15 cellular contexts compared by ENCODE assay signal in genomic region chr1:206476591-206476990, GRCh38. TPM values are rescaled to one million over a fixed set of nuclear protein-coding genes. Genes with fewer than 3 reads are reported as not detected.
DNase-seq lines count a peak whose midpoint lies in the region; ATAC-seq and TF ChIP-seq lines count a peak whose summit lies in the region.
"Had no signal": no experiment of that assay in that cellular context is flagged by ENCODE, and none has a peak within 500 bp of the region (broad histone marks: within the 10 kb centered on the region; RNA-seq: fewer than 3 reads in every experiment).

No MANE protein-coding gene starts in this region.

- intact Hi-C loops in activated CD8-positive, alpha-beta T cell treated with anti-CD3 and anti-CD28 coated beads for 36 hours (cut with micrococcal nuclease), result no loop called here
- intact Hi-C loops in activated T-helper 1 cell treated with anti-CD3 and anti-CD28 coated beads, Interleukin-12 subunit alpha, Interleukin-12 subunit beta, Interleukin-2, Interleukin-4 antibody, amounts not matched to agents 30 ng/mL and 10 ng/mL and 1 ng/mL, durations not matched to agents 14 hours and 24 hours and 36 hours (cut with micrococcal nuclease), result loop anchor here (10.0 kb wide), 1 partner anchor 448 kb away; the partner anchor contains the start of gene FCMR
- intact Hi-C loops in aorta (cut with DNase I), result loop anchor here (5.0 kb wide), 1 partner anchor 436 kb away; no protein-coding TSS in a partner anchor

- POLR2A ChIA-PET in activated CD8-positive, alpha-beta T cell treated with anti-CD3 and anti-CD28 coated beads for 36 hours (lab: Charles Lee), result no interaction called here
- POLR2A ChIA-PET in activated CD8-positive, alpha-beta T cell treated with anti-CD3 and anti-CD28 coated beads, Interleukin-2, amount 10 ng/mL, durations not matched to agents 7 days and 5 days (lab: Charles Lee), result no interaction called here

- H3K4me3 Mint-ChIP-seq in activated CD8-positive, alpha-beta T cell treated with anti-CD3 and anti-CD28 coated beads for 36 hours, result no peak overlapping the region
- H3K4me3 Mint-ChIP-seq in activated CD8-positive, alpha-beta T cell treated with anti-CD3 and anti-CD28 coated beads, Interleukin-2, amount 10 ng/mL, durations not matched to agents 7 days and 5 days, result no peak overlapping the region
- no peak overlapping the region for H3K4me3 Mint-ChIP-seq in activated T-helper 1 cell treated with anti-CD3 and anti-CD28 coated beads, Interleukin-12 subunit alpha, Interleukin-12 subunit beta, Interleukin-2, Interleukin-4 antibody, amounts not matched to agents 30 ng/mL and 10 ng/mL and 1 ng/mL, durations not matched to agents 14 hours and 24 hours and 36 hours
- H3K4me3 Mint-ChIP-seq in endothelial cell (ENCODE audit: unreplicated experiment), result peak overlapping the region; percentile 56

- no peak for TF ChIP-seq CTCF in activated CD8-positive, alpha-beta T cell treated with anti-CD3 and anti-CD28 coated beads for 36 hours (IDR thresholded peaks at IDR 0.05)
- no peak for TF ChIP-seq CTCF in endothelial cell (IDR thresholded peaks at IDR 0.05; ENCODE audit: unreplicated experiment)

- no peaks in the 10 kb centered on the region for H3K4me1 ChIP-seq in aorta (ENCODE audit: control insufficient read depth in 1 of 2, insufficient read depth in 2 of 2, low read length in 2 of 2)

- WGBS in aorta, 2 donors, result 94 to 95% methylated on average over 14 of the region's 14 CpGs

- no peak for DNase-seq in activated CD8-positive, alpha-beta T cell treated with anti-CD3 and anti-CD28 coated beads for 36 hours
- no peak for DNase-seq in activated CD8-positive, alpha-beta T cell treated with anti-CD3 and anti-CD28 coated beads, Interleukin-2, amount 10 ng/mL, durations not matched to agents 7 days and 5 days
- DNase-seq in activated T-helper 1 cell treated with anti-CD3 and anti-CD28 coated beads, Interleukin-12 subunit alpha, Interleukin-12 subunit beta, Interleukin-2, Interleukin-4 antibody, amounts not matched to agents 30 ng/mL and 10 ng/mL and 1 ng/mL, durations not matched to agents 14 hours and 24 hours and 36 hours (ENCODE audit: low spot score), result no peak
- DNase-seq in endothelial cell (ENCODE audit: low spot score), result no peak
- peak; percentile 34 to 62 for DNase-seq in aorta
- DNase-seq in HuH-7.5 (ENCODE audit: low spot score), result no peak
- DNase-seq in SKM-1 (lab: John Stamatoyannopoulos, UW; ENCODE audit: unreplicated experiment), result no peak
- DNase-seq: ACHN; CD4-positive, CD25-positive, alpha-beta regulatory T cell; DMS53; GF-D8; GM23248 had no signal

- no peaks in the 10 kb centered on the region for H3K27me3 ChIP-seq in aorta (ENCODE audit: control insufficient read depth in 1 of 2, insufficient read depth in 2 of 2, low read length in 1 of 2)
- H3K27me3 ChIP-seq: BLaER1 treated with 17β-estradiol and CSF1 and Interleukin-3, amounts not matched to agents 10 nM and 100 nM had no signal

- peak overlapping the region; percentile 34 for H3K27ac Mint-ChIP-seq in activated CD8-positive, alpha-beta T cell treated with anti-CD3 and anti-CD28 coated beads for 36 hours
- no peak overlapping the region for H3K27ac Mint-ChIP-seq in activated CD8-positive, alpha-beta T cell treated with anti-CD3 and anti-CD28 coated beads, Interleukin-2, amount 10 ng/mL, durations not matched to agents 7 days and 5 days
- H3K27ac Mint-ChIP-seq in activated T-helper 1 cell treated with anti-CD3 and anti-CD28 coated beads, Interleukin-12 subunit alpha, Interleukin-12 subunit beta, Interleukin-2, Interleukin-4 antibody, amounts not matched to agents 30 ng/mL and 10 ng/mL and 1 ng/mL, durations not matched to agents 14 hours and 24 hours and 36 hours, result peak overlapping the region; percentile 52
- H3K27ac Mint-ChIP-seq in endothelial cell (ENCODE audit: unreplicated experiment), result no peak overlapping the region

- H3K36me3 ChIP-seq in aorta (ENCODE audit: control insufficient read depth in 1 of 2, insufficient read depth in 2 of 2, low read length in 1 of 2), result no peaks in the 10 kb centered on the region

- H3K9me3 ChIP-seq in aorta (ENCODE audit: control insufficient read depth, low read length), result no peaks in the 10 kb centered on the region
- H3K9me3 ChIP-seq: BLaER1 treated with 17β-estradiol and CSF1 and Interleukin-3, amounts not matched to agents 10 nM and 100 nM had no signal

- no peak overlapping the region for H3K27ac ChIP-seq in aorta (ENCODE audit: low read depth in 1 of 2, low read length in 2 of 2)
- H3K27ac ChIP-seq: GM23248 had no signal

- H3K9me3 Mint-ChIP-seq in activated CD8-positive, alpha-beta T cell treated with anti-CD3 and anti-CD28 coated beads for 36 hours, result no peaks in the 10 kb centered on the region
- H3K9me3 Mint-ChIP-seq in activated CD8-positive, alpha-beta T cell treated with anti-CD3 and anti-CD28 coated beads, Interleukin-2, amount 10 ng/mL, durations not matched to agents 7 days and 5 days (ENCODE audit: insufficient read depth), result no peaks in the 10 kb centered on the region
- H3K9me3 Mint-ChIP-seq in activated T-helper 1 cell treated with anti-CD3 and anti-CD28 coated beads, Interleukin-12 subunit alpha, Interleukin-12 subunit beta, Interleukin-2, Interleukin-4 antibody, amounts not matched to agents 30 ng/mL and 10 ng/mL and 1 ng/mL, durations not matched to agents 14 hours and 24 hours and 36 hours, result no peaks in the 10 kb centered on the region
- no peaks in the 10 kb centered on the region for H3K9me3 Mint-ChIP-seq in endothelial cell (ENCODE audit: unreplicated experiment)
- H3K9me3 Mint-ChIP-seq: CD4-positive, CD25-positive, alpha-beta regulatory T cell; IgD-negative memory B cell had no signal

- ATAC-seq in activated CD8-positive, alpha-beta T cell treated with anti-CD3 and anti-CD28 coated beads for 36 hours, result no peak
- no peak for ATAC-seq in activated CD8-positive, alpha-beta T cell treated with anti-CD3 and anti-CD28 coated beads, Interleukin-2, amount 10 ng/mL, durations not matched to agents 7 days and 5 days
- no peak for ATAC-seq in aorta (ENCODE audit: low FRiP score)
- ATAC-seq: HCT116 had no signal

- H3K36me3 Mint-ChIP-seq in activated CD8-positive, alpha-beta T cell treated with anti-CD3 and anti-CD28 coated beads for 36 hours (ENCODE audit: low read depth), result peaks cover 46% of the 10 kb centered on the region
- H3K36me3 Mint-ChIP-seq in activated CD8-positive, alpha-beta T cell treated with anti-CD3 and anti-CD28 coated beads, Interleukin-2, amount 10 ng/mL, durations not matched to agents 7 days and 5 days (ENCODE audit: low read depth), result peaks cover 75% of the 10 kb centered on the region
- peaks cover 62% of the 10 kb centered on the region for H3K36me3 Mint-ChIP-seq in activated T-helper 1 cell treated with anti-CD3 and anti-CD28 coated beads, Interleukin-12 subunit alpha, Interleukin-12 subunit beta, Interleukin-2, Interleukin-4 antibody, amounts not matched to agents 30 ng/mL and 10 ng/mL and 1 ng/mL, durations not matched to agents 14 hours and 24 hours and 36 hours (ENCODE audit: low read depth)
- peaks cover 26% of the 10 kb centered on the region for H3K36me3 Mint-ChIP-seq in endothelial cell (ENCODE audit: low read depth, unreplicated experiment)

- H3K4me3 ChIP-seq in aorta (ENCODE audit: low read length in 2 of 2), result no peak overlapping the region
- H3K4me3 ChIP-seq: BLaER1 treated with 17β-estradiol and CSF1 and Interleukin-3, amounts not matched to agents 10 nM and 100 nM; GM23248 had no signal

- CTCF ChIA-PET in activated CD8-positive, alpha-beta T cell treated with anti-CD3 and anti-CD28 coated beads for 36 hours (lab: Charles Lee), result interaction anchor here (1.2 to 9.2 kb wide), 5 partner anchors 12 to 189 kb away, joined by 3 to 112 read pairs (median 45); no protein-coding TSS in a partner anchor
- CTCF ChIA-PET in activated CD8-positive, alpha-beta T cell treated with anti-CD3 and anti-CD28 coated beads, Interleukin-2, amount 10 ng/mL, durations not matched to agents 7 days and 5 days (lab: Charles Lee), result interaction anchor here (1.2 to 7.5 kb wide), 5 partner anchors 9 to 130 kb away, joined by 3 to 94 read pairs (median 3); partner anchors contain the start of gene RASSF5

- H3K4me1 Mint-ChIP-seq in activated CD8-positive, alpha-beta T cell treated with anti-CD3 and anti-CD28 coated beads for 36 hours (ENCODE audit: low read depth), result peaks cover 60% of the 10 kb centered on the region
- peaks cover 44% of the 10 kb centered on the region for H3K4me1 Mint-ChIP-seq in activated CD8-positive, alpha-beta T cell treated with anti-CD3 and anti-CD28 coated beads, Interleukin-2, amount 10 ng/mL, durations not matched to agents 7 days and 5 days (ENCODE audit: low read depth)
- peaks cover 56% of the 10 kb centered on the region for H3K4me1 Mint-ChIP-seq in activated T-helper 1 cell treated with anti-CD3 and anti-CD28 coated beads, Interleukin-12 subunit alpha, Interleukin-12 subunit beta, Interleukin-2, Interleukin-4 antibody, amounts not matched to agents 30 ng/mL and 10 ng/mL and 1 ng/mL, durations not matched to agents 14 hours and 24 hours and 36 hours (ENCODE audit: low read depth)
- H3K4me1 Mint-ChIP-seq in endothelial cell (ENCODE audit: unreplicated experiment), result peaks cover 24% of the 10 kb centered on the region

- H3K27me3 Mint-ChIP-seq in activated CD8-positive, alpha-beta T cell treated with anti-CD3 and anti-CD28 coated beads for 36 hours, result no peaks in the 10 kb centered on the region
- H3K27me3 Mint-ChIP-seq in activated CD8-positive, alpha-beta T cell treated with anti-CD3 and anti-CD28 coated beads, Interleukin-2, amount 10 ng/mL, durations not matched to agents 7 days and 5 days (ENCODE audit: low read depth), result no peaks in the 10 kb centered on the region
- H3K27me3 Mint-ChIP-seq in activated T-helper 1 cell treated with anti-CD3 and anti-CD28 coated beads, Interleukin-12 subunit alpha, Interleukin-12 subunit beta, Interleukin-2, Interleukin-4 antibody, amounts not matched to agents 30 ng/mL and 10 ng/mL and 1 ng/mL, durations not matched to agents 14 hours and 24 hours and 36 hours (ENCODE audit: insufficient read depth), result no peaks in the 10 kb centered on the region
- peaks cover 13% of the 10 kb centered on the region for H3K27me3 Mint-ChIP-seq in endothelial cell (ENCODE audit: unreplicated experiment)
- H3K27me3 Mint-ChIP-seq: CD4-positive, CD25-positive, alpha-beta regulatory T cell; IgD-negative memory B cell had no signal

RNA-seq across cellular contexts. Expression of gene IKBKE, which starts 6.3 kb away (rescaled TPM):
- total RNA-seq in activated CD8-positive, alpha-beta T cell treated with anti-CD3 and anti-CD28 coated beads for 36 hours, result 10 to 100 TPM; 14.3 to 14.9 TPM
- 10 to 100 TPM; 68.3 to 70.1 TPM for total RNA-seq in activated CD8-positive, alpha-beta T cell treated with anti-CD3 and anti-CD28 coated beads, Interleukin-2, amount 10 ng/mL, durations not matched to agents 7 days and 5 days
- total RNA-seq in activated T-helper 1 cell treated with anti-CD3 and anti-CD28 coated beads, Interleukin-12 subunit alpha, Interleukin-12 subunit beta, Interleukin-2, Interleukin-4 antibody, amounts not matched to agents 30 ng/mL and 10 ng/mL and 1 ng/mL, durations not matched to agents 14 hours and 24 hours and 36 hours, result 59.8 and 64.9 TPM in 2 replicates
- total RNA-seq in endothelial cell (ENCODE audit: unreplicated experiment), result 20.9 TPM
- total RNA-seq in aorta, result 10 to 100 TPM in 1 of 2 donors, 1 to 10 TPM in 1; 5.9 to 10.3 TPM
- 1 to 10 TPM; 4.3 to 4.5 TPM for polyA plus RNA-seq in aorta

RNA-seq across cellular contexts. Expression of gene RASSF5, which starts 30.7 kb away (rescaled TPM):
- 100 to 1,000 TPM; 215 to 218 TPM for total RNA-seq in activated CD8-positive, alpha-beta T cell treated with anti-CD3 and anti-CD28 coated beads for 36 hours
- total RNA-seq in activated CD8-positive, alpha-beta T cell treated with anti-CD3 and anti-CD28 coated beads, Interleukin-2, amount 10 ng/mL, durations not matched to agents 7 days and 5 days, result 100 to 1,000 TPM; 192 to 195 TPM
- total RNA-seq in activated T-helper 1 cell treated with anti-CD3 and anti-CD28 coated beads, Interleukin-12 subunit alpha, Interleukin-12 subunit beta, Interleukin-2, Interleukin-4 antibody, amounts not matched to agents 30 ng/mL and 10 ng/mL and 1 ng/mL, durations not matched to agents 14 hours and 24 hours and 36 hours, result 220 and 221 TPM in 2 replicates
- 1.2 TPM for total RNA-seq in endothelial cell (ENCODE audit: unreplicated experiment)
- total RNA-seq in aorta, result 10 to 100 TPM; 14.8 to 18.2 TPM
- 1 to 10 TPM; 2.1 to 5.1 TPM for polyA plus RNA-seq in aorta

Comparison
In these comparisons a context has a peak if more than half of its experiments do, and no peak if none do; other contexts are left out.
1. H3K27ac Mint-ChIP-seq: peak in activated CD8-positive, alpha-beta T cell treated with anti-CD3 and anti-CD28 coated beads for 36 hours (single experiment) and activated T-helper 1 cell treated with anti-CD3 and anti-CD28 coated beads, Interleukin-12 subunit alpha, Interleukin-12 subunit beta, Interleukin-2, Interleukin-4 antibody, amounts not matched to agents 30 ng/mL and 10 ng/mL and 1 ng/mL, durations not matched to agents 14 hours and 24 hours and 36 hours (single experiment); none in activated CD8-positive, alpha-beta T cell treated with anti-CD3 and anti-CD28 coated beads, Interleukin-2, amount 10 ng/mL, durations not matched to agents 7 days and 5 days (single experiment) and endothelial cell (single experiment).
2. DNase-seq: peak in aorta (2 of 2); none in activated CD8-positive, alpha-beta T cell treated with anti-CD3 and anti-CD28 coated beads for 36 hours (single experiment), activated CD8-positive, alpha-beta T cell treated with anti-CD3 and anti-CD28 coated beads, Interleukin-2, amount 10 ng/mL, durations not matched to agents 7 days and 5 days (single experiment), activated T-helper 1 cell treated with anti-CD3 and anti-CD28 coated beads, Interleukin-12 subunit alpha, Interleukin-12 subunit beta, Interleukin-2, Interleukin-4 antibody, amounts not matched to agents 30 ng/mL and 10 ng/mL and 1 ng/mL, durations not matched to agents 14 hours and 24 hours and 36 hours (single experiment), endothelial cell (single experiment), HuH-7.5 (single experiment) and SKM-1 (single experiment).
3. RNA of gene RASSF5, which starts 30.7 kb away (total RNA-seq): 220 to 221 TPM in activated T-helper 1 cell treated with anti-CD3 and anti-CD28 coated beads, Interleukin-12 subunit alpha, Interleukin-12 subunit beta, Interleukin-2, Interleukin-4 antibody, amounts not matched to agents 30 ng/mL and 10 ng/mL and 1 ng/mL, durations not matched to agents 14 hours and 24 hours and 36 hours, 215 to 218 TPM in activated CD8-positive, alpha-beta T cell treated with anti-CD3 and anti-CD28 coated beads for 36 hours and 192 to 195 TPM in activated CD8-positive, alpha-beta T cell treated with anti-CD3 and anti-CD28 coated beads, Interleukin-2, amount 10 ng/mL, durations not matched to agents 7 days and 5 days; 14.8 to 18.2 TPM in aorta and 1.2 TPM in endothelial cell (single experiment); every median in the first group is over 10 times any median in the second.